In the genomic region with DNA sequence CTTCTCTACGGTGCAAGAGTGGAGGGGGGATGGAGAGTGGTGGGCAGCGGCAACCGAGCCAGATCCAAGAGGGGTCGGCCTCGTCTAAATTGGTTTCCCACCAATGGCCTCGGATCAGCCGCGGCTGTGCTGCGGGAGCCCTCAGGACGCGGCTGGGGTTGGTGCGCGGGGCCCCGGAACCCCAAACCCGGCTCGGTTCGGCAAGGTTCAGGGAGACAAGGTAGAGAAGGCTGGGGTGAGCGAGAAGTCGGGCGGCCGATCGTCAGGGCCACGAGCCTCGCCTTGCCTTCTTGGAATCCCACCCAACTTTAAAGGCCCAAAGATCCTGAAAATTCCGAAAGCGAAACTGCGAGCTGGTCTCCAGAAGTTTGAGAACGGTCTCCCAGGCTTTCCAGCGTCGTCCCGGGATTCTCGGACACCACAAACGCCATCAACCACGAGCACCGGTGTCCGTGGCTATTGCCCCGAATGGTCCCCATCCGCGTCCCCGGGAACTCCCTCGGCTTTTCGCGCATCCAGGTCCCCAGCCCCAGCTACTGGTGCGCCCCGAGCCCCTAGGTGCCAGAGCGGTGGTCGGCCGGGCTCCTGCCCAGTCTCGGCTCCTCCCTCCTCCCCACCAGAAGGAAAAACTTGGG, we compare ENCODE assay signal across 9 cellular contexts. TPM values are rescaled to one million over a fixed set of nuclear protein-coding genes. Genes with fewer than 3 reads are reported as not detected.
DNase-seq lines count a peak whose midpoint lies in the region; ATAC-seq, FAIRE-seq and TF ChIP-seq lines count a peak whose summit lies in the region.
"Had no signal": no experiment of that assay in that cellular context is flagged by ENCODE, and none has a peak within 500 bp of the region (broad histone marks: within the 10 kb centered on the region; RNA-seq: fewer than 3 reads in every experiment).

No MANE protein-coding gene starts in this region.

- no peak for ATAC-seq in stimulated activated effector memory CD8-positive, alpha-beta T cell treated with anti-CD3 and anti-CD28 coated beads, Interleukin-12 subunit alpha, Interleukin-12 subunit beta, amount 100 ng/mL, for 72 hours

- H3K9me3 Mint-ChIP-seq in stimulated activated effector memory CD8-positive, alpha-beta T cell treated with anti-CD3 and anti-CD28 coated beads, Interleukin-12 subunit alpha, Interleukin-12 subunit beta, amount 100 ng/mL, for 72 hours: no peaks in the 10 kb centered on the region

- H3K27me3 ChIP-seq in HUES48 (ENCODE audit: control insufficient read depth, insufficient read depth, low read length) (peaks cover 64% of the 10 kb centered on the region), ascending aorta (peaks cover 5% of the 10 kb centered on the region), keratinocyte (ENCODE audit: control insufficient read depth, extremely low read depth, insufficient read depth, low read length) (peaks cover 48% of the 10 kb centered on the region)

- H3K79me2 ChIP-seq in keratinocyte (ENCODE audit: control insufficient read depth, insufficient read depth, low read length): no peaks in the 10 kb centered on the region

- peaks cover 67% of the 10 kb centered on the region for H3K4me1 Mint-ChIP-seq in stimulated activated effector memory CD8-positive, alpha-beta T cell treated with anti-CD3 and anti-CD28 coated beads, Interleukin-12 subunit alpha, Interleukin-12 subunit beta, amount 100 ng/mL, for 72 hours

- H3K9me1 ChIP-seq in keratinocyte (ENCODE audit: control insufficient read depth, extremely low read depth, insufficient read depth, low read length): no peaks in the 10 kb centered on the region

- H4K20me1 ChIP-seq in keratinocyte (ENCODE audit: control insufficient read depth, extremely low read depth, insufficient read depth, low read length): no peaks in the 10 kb centered on the region

- H3K27ac ChIP-seq in HUES48 (ENCODE audit: low read depth, low read length) (no peak overlapping the region), ascending aorta (peak overlapping the region; percentile 17 to 32), keratinocyte (ENCODE audit: control insufficient read depth, insufficient read depth, low read length) (no peak overlapping the region)

- TF ChIP-seq CTCF in ascending aorta (IDR thresholded peaks at IDR 0.05): no peak
- no peak for TF ChIP-seq CTCF in keratinocyte (optimal IDR thresholded peaks at IDR 0.05 in 1 of 3, IDR thresholded peaks at IDR 0.05 in 1 of 3, conservative IDR thresholded peaks at IDR 0.05 in 1 of 3; ENCODE audit: extremely low read depth in 1 of 3, insufficient read depth in 2 of 3, low read length in 3 of 3)

- H3K4me2 ChIP-seq in keratinocyte (ENCODE audit: control insufficient read depth, extremely low read depth, insufficient read depth, low read depth, low read length): peak overlapping the region; percentile 81

- H3K9me3 ChIP-seq in HUES48 (ENCODE audit: control insufficient read depth, insufficient read depth, low read length) (no peaks in the 10 kb centered on the region), ascending aorta (no peaks in the 10 kb centered on the region), keratinocyte (ENCODE audit: control insufficient read depth, low read depth, low read length) (no peaks in the 10 kb centered on the region)

- H3K4me3 ChIP-seq in HUES48 (ENCODE audit: low read depth, low read length) (peak overlapping the region; percentile 83), ascending aorta (peak overlapping the region; percentile 65 to 72), keratinocyte (ENCODE audit: control insufficient read depth in 2 of 3, extremely low read depth in 1 of 3, insufficient read depth in 2 of 3, low read depth in 1 of 3, low read length in 3 of 3) (no peak overlapping the region)

- peaks cover 20% of the 10 kb centered on the region; the same call in 1 of the 2 replicates for H3K4me1 ChIP-seq in HUES48 (ENCODE audit: control insufficient read depth, insufficient read depth, low read length)
- H3K4me1 ChIP-seq in ascending aorta: peaks cover 0 to 10% of the 10 kb centered on the region in 2 donors
- H3K4me1 ChIP-seq in keratinocyte (ENCODE audit: control insufficient read depth, extremely low read depth, insufficient read depth, low read length): peaks cover 21% of the 10 kb centered on the region

- no peak for FAIRE-seq in keratinocyte (lab: Jason Lieb, UNC)

- H3K27ac Mint-ChIP-seq in stimulated activated effector memory CD8-positive, alpha-beta T cell treated with anti-CD3 and anti-CD28 coated beads, Interleukin-12 subunit alpha, Interleukin-12 subunit beta, amount 100 ng/mL, for 72 hours: no peak overlapping the region

- dilution Hi-C loops in keratinocyte (cut with MboI; ENCODE audit: extremely low pct_ligation_motif_present, low sequenced_read_pairs): no loop called here

- H3K9ac ChIP-seq in HUES48 (ENCODE audit: low read depth, low read length) (peak overlapping the region; percentile 8; the same call in 1 of the 2 replicates), keratinocyte (ENCODE audit: control insufficient read depth, extremely low read depth, insufficient read depth, low read length) (no peak overlapping the region)

- H3K4me3 Mint-ChIP-seq in stimulated activated effector memory CD8-positive, alpha-beta T cell treated with anti-CD3 and anti-CD28 coated beads, Interleukin-12 subunit alpha, Interleukin-12 subunit beta, amount 100 ng/mL, for 72 hours: peak overlapping the region; percentile 97

- H3K36me3 ChIP-seq in HUES48 (ENCODE audit: control insufficient read depth, insufficient read depth, low read length): no peaks in the 10 kb centered on the region
- no peaks in the 10 kb centered on the region for H3K36me3 ChIP-seq in ascending aorta
- H3K36me3 ChIP-seq in keratinocyte (ENCODE audit: control insufficient read depth in 2 of 2, extremely low read depth in 1 of 2, insufficient read depth in 2 of 2, low read length in 2 of 2): no peaks in the 10 kb centered on the region

- H2AFZ ChIP-seq in keratinocyte (ENCODE audit: control insufficient read depth, low read length): no peak overlapping the region

- peaks cover 41% of the 10 kb centered on the region for H3K36me3 Mint-ChIP-seq in stimulated activated effector memory CD8-positive, alpha-beta T cell treated with anti-CD3 and anti-CD28 coated beads, Interleukin-12 subunit alpha, Interleukin-12 subunit beta, amount 100 ng/mL, for 72 hours

- intact Hi-C loops in ascending aorta (cut with DNase I): no loop called here

- DNase-seq in ascending aorta (ENCODE audit: low spot score in 2 of 2) (no peak), keratinocyte (ENCODE audit: low read depth, low spot score) (no peak), AG08396 (ENCODE audit: low spot score) (no peak), hepatic stellate cell (ENCODE audit: low spot score) (no peak), DMS53 (lab: John Stamatoyannopoulos, UW) (no peak)
- no peak for DNase-seq in stimulated activated effector memory CD8-positive, alpha-beta T cell treated with anti-CD3 and anti-CD28 coated beads, Interleukin-12 subunit alpha, Interleukin-12 subunit beta, amount 100 ng/mL, for 72 hours (ENCODE audit: low spot score in 2 of 2)
- DNase-seq in activated CD4-positive, alpha-beta T cell treated with anti-CD3 and anti-CD28 coated beads for 4 hours: no peak
- DNase-seq: NCI-H1694 treated with DMSO at 0.1 percent for 48 hours had no signal

RNA-seq across cellular contexts. Expression of a gene that starts 3.3 kb away (rescaled TPM):
- 2.2 TPM for total RNA-seq in ascending aorta
- polyA plus RNA-seq in keratinocyte: 0.48 to 0.71 TPM (median 0.71 TPM) in 3 replicates
- polyA plus RNA-seq in keratinocyte (2011; ENCODE audit: low read depth): 0.07 TPM
- 0.23 and 0.51 TPM in 2 replicates for polyA plus RNA-seq in keratinocyte (2011; cell fraction: cytosol; rRNA removed)
- polyA plus RNA-seq in keratinocyte (2011; cell fraction: nucleus; rRNA removed): 1.5 and 1.6 TPM in 2 replicates
- 0.14 and 0.44 TPM in 2 replicates for polyA plus RNA-seq in keratinocyte (2012; ENCODE audit: low replicate concordance)
- 0.69 to 2.8 TPM (median 0.79 TPM) in 3 replicates for polyA minus RNA-seq in keratinocyte
- 1.2 TPM for polyA minus RNA-seq in keratinocyte (2011; cell fraction: cytosol; rRNA and poly(A)+ RNA removed)
- 1.5 and 2.4 TPM in 2 replicates for polyA minus RNA-seq in keratinocyte (2011; cell fraction: nucleus; rRNA and poly(A)+ RNA removed)

Comparison
In these comparisons a context has a peak if more than half of its experiments do, and no peak if none do; other contexts are left out.
1. H3K27ac ChIP-seq: peak in ascending aorta (2 of 2); none in HUES48 (single experiment) and keratinocyte (single experiment).
2. H3K4me3 ChIP-seq: peak in HUES48 (single experiment) and ascending aorta (2 of 2); none in keratinocyte (0 of 3).